27 cellular contexts compared by ENCODE assay signal in genomic region chr7:70047891-70048448, GRCh38.
"Had no signal": no experiment of that assay in that cellular context is flagged by ENCODE, and none has a peak within 500 bp of the region (broad histone marks: within the 10 kb centered on the region; RNA-seq: fewer than 3 reads in every experiment).

No MANE protein-coding gene starts in this region.

- FAIRE-seq: TTC549 had no signal

- H3K36me3 ChIP-seq: adrenal gland, ascending aorta, brain microvascular endothelial cell, colonic mucosa, esophagus muscularis mucosa, gastrocnemius medialis, lower lobe of right lung, sigmoid colon, WERI-Rb-1 had no signal

- H3K9me3 ChIP-seq: adrenal gland, ascending aorta, colonic mucosa, esophagus muscularis mucosa, gastrocnemius medialis, lower lobe of right lung, sigmoid colon, testis had no signal

- H3K27ac ChIP-seq: adrenal gland, ascending aorta, brain microvascular endothelial cell, colonic mucosa, dorsolateral prefrontal cortex, esophagus muscularis mucosa, gastrocnemius medialis, lower lobe of right lung, sigmoid colon, testis, WERI-Rb-1 had no signal

- DNase-seq: activated CD4-positive, alpha-beta T cell treated with anti-CD3 and anti-CD28 coated beads, Interleukin-2, amount 50 U/mL, for 1 hour; activated CD4-positive, CD25-positive, alpha-beta regulatory T cell treated with anti-CD3 and anti-CD28 coated beads, Interleukin-2, amount 50 U/mL, for 72 hours; activated T-cell treated with anti-CD3 and anti-CD28 coated beads, Interleukin-2, amount 50 U/mL, for 24 hours; adrenal gland; brain microvascular endothelial cell; colonic mucosa; dorsolateral prefrontal cortex; gastrocnemius medialis; hippocampal formation; immature natural killer cell; lower lobe of right lung; naive thymus-derived CD8-positive, alpha-beta T cell; retina; sigmoid colon; stimulated activated CD4-positive, alpha-beta T cell treated with anti-CD3 and anti-CD28 coated beads, Interleukin-2, amount 100 ng/mL, for 48 hours; stimulated activated CD8-positive, alpha-beta memory T cell treated with anti-CD3 and anti-CD28 coated beads, Interleukin-4, amount 100 ng/mL, for 48 hours; stimulated activated naive CD4-positive, alpha-beta T cell; T-helper 1 cell; testis; trophoblast cell; WERI-Rb-1 had no signal

- H3K27me3 ChIP-seq: adrenal gland, ascending aorta, brain microvascular endothelial cell, colonic mucosa, dorsolateral prefrontal cortex, esophagus muscularis mucosa, gastrocnemius medialis, sigmoid colon, testis had no signal

- H3K4me1 ChIP-seq: ascending aorta, colonic mucosa had no signal

- ATAC-seq: activated naive CD4-positive, alpha-beta T cell treated with anti-CD3 and anti-CD28 coated beads, Interleukin-2, amount 50 U/mL, for 72 hours; activated T-helper 17 cell treated with anti-CD3 and anti-CD28 coated beads, Interleukin-2, amount 50 U/mL, for 72 hours; gastrocnemius medialis; left lobe of liver; naive thymus-derived CD8-positive, alpha-beta T cell had no signal

- H3K4me3 ChIP-seq: adrenal gland, ascending aorta, colonic mucosa, dorsolateral prefrontal cortex, esophagus muscularis mucosa, gastrocnemius medialis, lower lobe of right lung, sigmoid colon, testis had no signal
